Comparison of ENCODE assay signal across 8 cellular contexts in the genomic region with DNA sequence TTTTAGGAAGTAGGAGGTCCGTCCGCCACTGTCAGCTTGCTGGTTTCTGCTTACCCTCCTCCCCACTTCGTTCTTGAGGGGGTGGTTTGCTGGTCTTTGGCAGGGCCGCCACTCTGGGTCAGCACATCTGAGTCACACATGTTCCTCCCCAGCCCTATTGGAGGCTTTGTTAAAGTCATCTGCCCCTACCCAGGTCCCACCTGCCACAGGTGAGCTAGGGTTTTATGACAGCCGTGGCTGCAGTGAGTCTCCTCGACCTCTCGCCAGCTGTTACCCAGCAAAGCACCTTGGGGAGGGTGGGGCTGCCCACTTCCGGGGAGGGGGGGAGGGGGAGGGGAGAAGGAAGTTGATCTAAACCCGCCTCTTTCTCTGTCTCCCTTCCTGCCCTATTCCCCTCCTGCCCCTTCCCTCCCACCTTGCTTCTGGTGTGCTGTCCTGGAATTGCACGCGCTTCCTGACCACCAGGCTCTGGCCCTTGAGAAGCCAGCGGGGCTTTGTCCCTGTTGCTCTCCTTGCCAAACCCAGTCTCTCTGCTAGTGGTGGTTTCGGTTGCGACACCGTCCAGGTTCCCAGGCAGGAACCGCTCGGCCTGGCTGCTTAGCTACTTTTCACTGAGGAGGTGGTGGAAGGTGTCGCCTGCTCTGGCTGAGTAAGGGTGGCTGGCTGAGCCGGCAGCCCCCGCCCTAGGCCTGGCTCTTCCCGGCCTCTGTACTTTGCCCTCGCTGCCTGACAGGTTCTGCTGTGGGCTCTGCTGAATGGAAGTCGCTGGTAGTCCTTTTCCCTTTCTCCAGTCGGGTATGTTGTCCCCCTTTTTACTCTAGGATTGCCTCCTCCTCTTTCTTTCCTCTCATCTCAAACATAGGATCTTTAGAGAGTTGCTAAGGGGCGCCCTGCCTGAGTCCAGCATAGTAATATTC. TPM values are rescaled to one million over a fixed set of nuclear protein-coding genes. Genes with fewer than 3 reads are reported as not detected.
DNase-seq lines count a peak whose midpoint lies in the region; ATAC-seq, FAIRE-seq and TF ChIP-seq lines count a peak whose summit lies in the region.

No MANE protein-coding gene starts in this region.

- TF ChIP-seq CTCF in choroid plexus epithelial cell (conservative IDR thresholded peaks at IDR 0.05; ENCODE audit: low read depth, low read length) (no peak), D721Med (IDR thresholded peaks at IDR 0.05; ENCODE audit: insufficient read depth, missing control alignments) (no peak)

- no peak for FAIRE-seq in D721Med (lab: Jason Lieb, UNC)

- peak overlapping the region; percentile 23 for H3K4me3 ChIP-seq in choroid plexus epithelial cell (ENCODE audit: low read depth, low read length)

- ATAC-seq in GM21737 (IDR thresholded peaks at IDR 0.05; ENCODE audit: unreplicated experiment): peak; percentile 58

- in situ Hi-C loops in Caki2 (cut with HindIII; ENCODE audit: low pct_unique_long_range_greater_than_20kb, low sequenced_read_pairs): no loop called here

- DNase-seq in Caki2 (ENCODE audit: low read depth) (peak; percentile 49), NAMALWA (ENCODE audit: low spot score) (peak; percentile 60), choroid plexus epithelial cell (ENCODE audit: low read depth) (peak; percentile 65), medulla oblongata (ENCODE audit: extremely low spot score) (peak; percentile 53), D721Med (ENCODE audit: insufficient read length, low spot score) (no peak)
- DNase-seq in activated CD4-positive, CD25-positive, alpha-beta regulatory T cell treated with anti-CD3 and anti-CD28 coated beads, Interleukin-2, amount 50 U/mL, for 72 hours: peak; percentile 58
- peak; percentile 28 to 43 for DNase-seq in stimulated activated CD8-positive, alpha-beta memory T cell treated with anti-CD3 and anti-CD28 coated beads, Interleukin-15, amount 100 ng/mL, for 4 hours (ENCODE audit: low read depth in 2 of 2)

RNA-seq across cellular contexts. Expression of a gene that starts 28.5 kb away (rescaled TPM):
- total RNA-seq in Caki2 (2014; rRNA removed; shearing (Covaris generic); ENCODE audit: low replicate concordance): 0.61 TPM in 1 of 2 replicates, not detected in the other

RNA-seq across cellular contexts. Expression of a gene that starts 49.5 kb away (rescaled TPM):
- total RNA-seq in Caki2 (2014; rRNA removed; shearing (Covaris generic); ENCODE audit: low replicate concordance): 5.6 and 8.9 TPM in 2 replicates

RNA-seq across cellular contexts. Expression of a gene that starts 50.4 kb away (rescaled TPM):
- 15.1 and 29.2 TPM in 2 replicates for total RNA-seq in Caki2 (2014; rRNA removed; shearing (Covaris generic); ENCODE audit: low replicate concordance)
